9 cellular contexts compared by ENCODE assay signal in genomic region chr5:162996052-162996451, GRCh38.
"Had no signal": no experiment of that assay in that cellular context is flagged by ENCODE, and none has a peak within 500 bp of the region (broad histone marks: within the 10 kb centered on the region; RNA-seq: fewer than 3 reads in every experiment).

No MANE protein-coding gene starts in this region.

- H3K9me3 ChIP-seq: HAP-1 had no signal

- ATAC-seq: GM23338, HCT116 had no signal

- DNase-seq: H7, HFFc6, Karpas-422, KG1 had no signal

- H3K36me3 ChIP-seq: HAP-1 had no signal

- H3K36me3 Mint-ChIP-seq: IgD-negative memory B cell had no signal

- H3K9me3 Mint-ChIP-seq: GM23338 had no signal

- H3K27me3 Mint-ChIP-seq: IgD-negative memory B cell had no signal

- H3K27ac ChIP-seq: HL-60 had no signal

- H3K4me1 ChIP-seq: HAP-1 had no signal

- H3K4me3 ChIP-seq: GM23338, HAP-1 had no signal

- H2AFZ ChIP-seq: GM23338 had no signal

- H3K4me3 Mint-ChIP-seq: GM23338, HFFc6, IgD-negative memory B cell had no signal

- H3K27ac Mint-ChIP-seq: GM23338, HFFc6, IgD-negative memory B cell had no signal

- H3K4me2 ChIP-seq: GM23338 had no signal

- H3K4me1 Mint-ChIP-seq: GM23338, IgD-negative memory B cell had no signal
